11 cellular contexts compared by ENCODE assay signal in the genomic region with DNA sequence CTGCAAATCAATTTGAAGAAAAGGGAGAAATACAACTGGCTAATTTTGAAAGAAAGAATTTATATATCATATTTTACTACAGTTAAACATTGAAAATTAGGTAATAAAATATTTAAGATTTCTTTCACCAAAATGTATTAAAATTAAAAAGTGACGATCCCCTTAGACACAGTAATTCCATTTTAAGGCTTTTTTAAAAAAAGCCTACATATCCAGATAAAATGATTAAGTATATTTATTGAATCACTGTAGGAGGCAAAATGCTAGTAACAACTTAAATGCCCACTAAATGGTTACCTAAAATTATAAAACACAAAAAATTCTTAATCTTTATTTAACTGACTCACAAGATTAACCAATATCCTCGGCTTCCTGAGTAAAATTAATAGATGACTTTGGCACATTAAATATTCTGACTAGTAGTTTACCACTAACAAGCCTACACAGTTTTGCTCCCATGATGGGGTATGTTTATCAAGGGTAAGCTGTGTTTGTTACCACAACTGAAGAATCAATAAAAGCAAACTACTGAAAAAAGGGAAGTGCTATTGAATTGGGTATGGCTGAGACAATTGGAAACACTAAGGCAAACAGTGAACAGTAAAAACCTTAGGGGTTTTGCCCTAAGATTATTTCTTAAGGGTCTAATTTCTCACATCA. TPM values are rescaled to one million over a fixed set of nuclear protein-coding genes. Genes with fewer than 3 reads are reported as not detected.
DNase-seq lines count a peak whose midpoint lies in the region; ATAC-seq and TF ChIP-seq lines count a peak whose summit lies in the region.
"Had no signal": no experiment of that assay in that cellular context is flagged by ENCODE, and none has a peak within 500 bp of the region (broad histone marks: within the 10 kb centered on the region; RNA-seq: fewer than 3 reads in every experiment).

No MANE protein-coding gene starts in this region.

- DNase-seq in T-helper 1 cell, result no peak
- DNase-seq in MV-4-11 (lab: John Stamatoyannopoulos, UW), result peak; percentile 33
- no peak for DNase-seq in chondrocyte (ENCODE audit: low spot score)
- DNase-seq in stimulated activated naive B cell treated with anti-CD40 and anti-IgM and Interleukin-4, amounts not matched to agents 10 μg/mL and 1 μg/mL and 100 μg/mL, for 72 hours, result no peak
- DNase-seq in activated CD4-positive, CD25-positive, alpha-beta regulatory T cell (lab: John Stamatoyannopoulos, UW), result no peak
- DNase-seq: activated CD4-positive, alpha-beta T cell treated with anti-CD3 and anti-CD28 coated beads for 1 hour; right cardiac atrium; stimulated activated CD8-positive, alpha-beta memory T cell treated with anti-CD3 and anti-CD28 coated beads, Interleukin-4, amount 100 ng/mL, for 48 hours had no signal

- TF ChIP-seq CTCF in chondrocyte (IDR thresholded peaks at IDR 0.05), result no peak

- H3K36me3 Mint-ChIP-seq in T-helper 1 cell treated with Interleukin-12 subunit alpha and Interleukin-12 subunit beta and Interleukin-4 antibody, amounts not matched to agents 30 μg/mL and 1 μg/mL, for 36 hours (ENCODE audit: low read depth), result peaks cover 32% of the 10 kb centered on the region
- peaks cover 23% of the 10 kb centered on the region for H3K36me3 Mint-ChIP-seq in chondrocyte (ENCODE audit: low read depth)
- H3K36me3 Mint-ChIP-seq in stimulated activated naive B cell treated with anti-CD40 and anti-IgM and Interleukin-4, amounts not matched to agents 10 μg/mL and 1 μg/mL and 100 μg/mL, for 72 hours, result peaks cover 18 to 38% of the 10 kb centered on the region in 2 donors

- H3K27ac Mint-ChIP-seq in T-helper 1 cell treated with Interleukin-12 subunit alpha and Interleukin-12 subunit beta and Interleukin-4 antibody, amounts not matched to agents 30 μg/mL and 1 μg/mL, for 36 hours, result peak overlapping the region; percentile 23
- peak overlapping the region; percentile 97 for H3K27ac Mint-ChIP-seq in chondrocyte (ENCODE audit: unreplicated experiment)
- H3K27ac Mint-ChIP-seq in stimulated activated naive B cell treated with anti-CD40 and anti-IgM and Interleukin-4, amounts not matched to agents 10 μg/mL and 1 μg/mL and 100 μg/mL, for 72 hours, result no peak overlapping the region

- ATAC-seq in stimulated activated naive B cell treated with anti-CD40 and anti-IgM and Interleukin-4, amounts not matched to agents 10 μg/mL and 1 μg/mL and 100 μg/mL, for 72 hours (replicated peaks), result peak; percentile 55 to 66
- no peak for ATAC-seq in HG02588 (IDR thresholded peaks at IDR 0.05; ENCODE audit: unreplicated experiment)
- ATAC-seq in HG03039 (IDR thresholded peaks at IDR 0.05; ENCODE audit: unreplicated experiment), result no peak

- no peaks in the 10 kb centered on the region for H3K9me3 Mint-ChIP-seq in T-helper 1 cell treated with Interleukin-12 subunit alpha and Interleukin-12 subunit beta and Interleukin-4 antibody, amounts not matched to agents 30 μg/mL and 1 μg/mL, for 36 hours
- peaks cover 3% of the 10 kb centered on the region for H3K9me3 Mint-ChIP-seq in chondrocyte (ENCODE audit: low read depth)
- H3K9me3 Mint-ChIP-seq in stimulated activated naive B cell treated with anti-CD40 and anti-IgM and Interleukin-4, amounts not matched to agents 10 μg/mL and 1 μg/mL and 100 μg/mL, for 72 hours, result peaks cover 0 to 3% of the 10 kb centered on the region in 2 donors

- H3K27me3 Mint-ChIP-seq in T-helper 1 cell treated with Interleukin-12 subunit alpha and Interleukin-12 subunit beta and Interleukin-4 antibody, amounts not matched to agents 30 μg/mL and 1 μg/mL, for 36 hours (ENCODE audit: low read depth), result no peaks in the 10 kb centered on the region
- H3K27me3 Mint-ChIP-seq in chondrocyte (ENCODE audit: low read depth), result no peaks in the 10 kb centered on the region
- H3K27me3 Mint-ChIP-seq in stimulated activated naive B cell treated with anti-CD40 and anti-IgM and Interleukin-4, amounts not matched to agents 10 μg/mL and 1 μg/mL and 100 μg/mL, for 72 hours, result no peaks in the 10 kb centered on the region

- no peak overlapping the region for H3K4me3 Mint-ChIP-seq in T-helper 1 cell treated with Interleukin-12 subunit alpha and Interleukin-12 subunit beta and Interleukin-4 antibody, amounts not matched to agents 30 μg/mL and 1 μg/mL, for 36 hours
- no peak overlapping the region for H3K4me3 Mint-ChIP-seq in chondrocyte (ENCODE audit: unreplicated experiment)
- H3K4me3 Mint-ChIP-seq in stimulated activated naive B cell treated with anti-CD40 and anti-IgM and Interleukin-4, amounts not matched to agents 10 μg/mL and 1 μg/mL and 100 μg/mL, for 72 hours, result no peak overlapping the region

- peaks cover 30% of the 10 kb centered on the region for H3K4me1 Mint-ChIP-seq in T-helper 1 cell treated with Interleukin-12 subunit alpha and Interleukin-12 subunit beta and Interleukin-4 antibody, amounts not matched to agents 30 μg/mL and 1 μg/mL, for 36 hours (ENCODE audit: low read depth)
- peaks cover 80% of the 10 kb centered on the region for H3K4me1 Mint-ChIP-seq in chondrocyte (ENCODE audit: low read depth)
- peaks cover 24 to 56% of the 10 kb centered on the region in 2 donors for H3K4me1 Mint-ChIP-seq in stimulated activated naive B cell treated with anti-CD40 and anti-IgM and Interleukin-4, amounts not matched to agents 10 μg/mL and 1 μg/mL and 100 μg/mL, for 72 hours

RNA-seq across cellular contexts. Expression of gene ANKRD28, which starts 28.4 kb away (rescaled TPM):
- 92.5 to 124 TPM (median 104 TPM) in 3 replicates for total RNA-seq in chondrocyte

Comparison
In these comparisons a context has a peak if more than half of its experiments do, and no peak if none do; other contexts are left out.
1. ATAC-seq: peak in stimulated activated naive B cell treated with anti-CD40 and anti-IgM and Interleukin-4, amounts not matched to agents 10 μg/mL and 1 μg/mL and 100 μg/mL, for 72 hours (2 of 2); none in HG02588 (single experiment) and HG03039 (single experiment).